ENCODE assay signal across 1 cellular context in the genomic region with DNA sequence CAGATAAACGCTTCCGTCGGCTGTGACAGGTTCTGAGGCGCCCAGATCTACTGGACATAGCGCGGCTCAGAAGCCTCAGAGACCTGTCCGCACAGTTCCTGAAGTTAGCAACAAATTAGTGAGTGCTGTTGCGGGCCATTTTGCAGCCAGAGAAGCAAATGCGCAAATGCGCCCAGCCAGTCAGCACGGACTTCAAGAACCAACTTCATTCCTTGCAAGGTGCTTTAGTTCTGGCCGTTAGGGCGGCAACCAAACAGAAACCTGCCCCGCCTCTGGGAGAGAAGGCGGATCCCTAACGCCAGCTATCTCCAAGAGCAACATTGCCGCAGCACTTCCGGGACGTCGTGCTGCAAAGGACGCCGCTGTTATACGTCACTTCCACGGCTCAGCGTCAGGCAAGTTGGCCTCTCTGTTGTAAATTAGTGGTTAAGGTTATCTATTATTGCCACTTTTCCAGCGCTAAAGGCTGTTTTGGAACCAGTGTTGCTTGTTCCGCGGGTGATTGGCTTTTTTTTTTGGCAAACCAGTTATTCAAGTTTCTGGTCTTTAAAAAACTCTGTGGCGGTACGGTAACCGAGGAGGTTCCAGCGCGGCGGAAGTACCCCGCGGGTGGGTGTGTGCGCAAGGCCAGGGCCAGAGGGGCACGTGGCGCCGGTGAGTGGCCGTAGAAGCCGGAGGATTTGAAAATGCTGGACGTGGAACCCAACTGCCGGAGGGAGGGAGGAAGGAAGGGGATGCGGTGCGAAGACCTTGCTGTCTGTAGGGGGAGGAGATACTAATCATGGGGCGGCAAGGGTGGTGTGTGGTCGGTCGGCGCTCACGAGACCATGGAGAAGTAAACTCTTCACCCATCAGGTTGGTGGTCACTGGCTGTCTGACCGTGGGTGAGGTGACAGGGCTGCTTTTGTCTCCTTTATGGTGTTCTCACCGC.
TF ChIP-seq lines count a peak whose summit lies in the region.

Gene GAR1 (plus strand): TSS at position 612 of the 931 bp plus-strand sequence. CDS start 403 bp downstream, outside the sequence.

TF ChIP-seq in GM12878, 131 proteins besides CTCF, POLR2A, EP300 and RAD21 (continued from another document and continues in another):
- TF ChIP-seq, protein P1, sequence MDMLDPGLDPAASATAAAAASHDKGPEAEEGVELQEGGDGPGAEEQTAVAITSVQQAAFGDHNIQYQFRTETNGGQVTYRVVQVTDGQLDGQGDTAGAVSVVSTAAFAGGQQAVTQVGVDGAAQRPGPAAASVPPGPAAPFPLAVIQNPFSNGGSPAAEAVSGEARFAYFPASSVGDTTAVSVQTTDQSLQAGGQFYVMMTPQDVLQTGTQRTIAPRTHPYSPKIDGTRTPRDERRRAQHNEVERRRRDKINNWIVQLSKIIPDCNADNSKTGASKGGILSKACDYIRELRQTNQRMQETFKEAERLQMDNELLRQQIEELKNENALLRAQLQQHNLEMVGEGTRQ (IDR thresholded peaks at IDR 0.05; ENCODE audit: borderline replicate concordance, low read depth, low read length) = peak; percentile 33
- TF ChIP-seq CHD1 (IDR thresholded peaks at IDR 0.05; ENCODE audit: low read depth, low read length) (no peak), ZSCAN29 (IDR thresholded peaks at IDR 0.05) (no peak), CEBPB (IDR thresholded peaks at IDR 0.05; ENCODE audit: borderline replicate concordance in 1 of 2, low read depth in 2 of 2, low read length in 2 of 2) (no peak), ZBED1 (IDR thresholded peaks at IDR 0.05; ENCODE audit: borderline replicate concordance) (no peak), HDGF (IDR thresholded peaks at IDR 0.05) (no peak), CBX3 (IDR thresholded peaks at IDR 0.05; ENCODE audit: borderline replicate concordance, low read depth) (no peak), STAT1 (conservative IDR thresholded peaks at IDR 0.05) (no peak), GABPA (IDR thresholded peaks at IDR 0.05; ENCODE audit: low read depth) (peak; percentile 96), IKZF2 (IDR thresholded peaks at IDR 0.05) (no peak), ZNF622 (IDR thresholded peaks at IDR 0.05) (no peak), RB1 (IDR thresholded peaks at IDR 0.05; ENCODE audit: borderline replicate concordance) (peak; percentile 61; the same call in 1 of the 2 replicates), ZNF274 (IDR thresholded peaks at IDR 0.05; ENCODE audit: insufficient read depth, insufficient read length) (no peak), ZBTB11 (CRISPR knock-in tag; IDR thresholded peaks at IDR 0.05) (no peak), YBX1 (IDR thresholded peaks at IDR 0.05) (no peak), EED (IDR thresholded peaks at IDR 0.05; ENCODE audit: low read depth) (peak; percentile 23; the same call in 1 of the 2 replicates), MTA3 (IDR thresholded peaks at IDR 0.05; ENCODE audit: borderline replicate concordance, low read length) (no peak; the same call in 1 of the 2 replicates), CBX5 (IDR thresholded peaks at IDR 0.05; ENCODE audit: low read depth) (no peak), SIN3A (IDR thresholded peaks at IDR 0.05; ENCODE audit: low read depth, low read length) (peak; percentile 91), CBFB (IDR thresholded peaks at IDR 0.05; ENCODE audit: low read depth) (peak; percentile 83; the same call in 1 of the 2 replicates), KLF5 (IDR thresholded peaks at IDR 0.05; ENCODE audit: partially characterized antibody) (no peak), BHLHE40 (IDR thresholded peaks at IDR 0.05; ENCODE audit: borderline replicate concordance in 1 of 2, low read depth in 2 of 2, low read length in 1 of 2) (peak; percentile 82 to 93), POLR2AphosphoS2 (IDR thresholded peaks at IDR 0.05; ENCODE audit: low read depth, low read length) (no peak), TAF1 (IDR thresholded peaks at IDR 0.05; ENCODE audit: borderline replicate concordance, low read depth, low read length) (peak; percentile 49; the same call in 1 of the 2 replicates), REST (IDR thresholded peaks at IDR 0.05; ENCODE audit: low read depth, low read length) (no peak), BCL3 (IDR thresholded peaks at IDR 0.05; ENCODE audit: borderline replicate concordance, insufficient read depth, low read depth, low read length, poor library complexity, severe bottlenecking) (peak; percentile 22), RAD51 (IDR thresholded peaks at IDR 0.05) (peak; percentile 70; the same call in 1 of the 2 replicates), MEF2B (IDR thresholded peaks at IDR 0.05; ENCODE audit: partially characterized antibody, poor library complexity, severe bottlenecking) (no peak), RUNX3 (IDR thresholded peaks at IDR 0.05; ENCODE audit: low read length) (peak; percentile 55), BCL11A (IDR thresholded peaks at IDR 0.05; ENCODE audit: low read depth, low read length) (no peak), SP1 (IDR thresholded peaks at IDR 0.05; ENCODE audit: low read depth, low read length) (no peak), POLR2AphosphoS5 (IDR thresholded peaks at IDR 0.05; ENCODE audit: low read length) (peak; percentile 89), NFIC (IDR thresholded peaks at IDR 0.05; ENCODE audit: low read depth, low read length) (peak; percentile 61; the same call in 1 of the 2 replicates), YY1 (IDR thresholded peaks at IDR 0.05; ENCODE audit: low read depth, low read length) (peak; percentile 56; the same call in 1 of the 2 replicates), SMC3 (IDR thresholded peaks at IDR 0.05; ENCODE audit: borderline replicate concordance, low read length) (no peak), KDM1A (IDR thresholded peaks at IDR 0.05; ENCODE audit: borderline replicate concordance) (no peak)
- TF ChIP-seq, protein P2, sequence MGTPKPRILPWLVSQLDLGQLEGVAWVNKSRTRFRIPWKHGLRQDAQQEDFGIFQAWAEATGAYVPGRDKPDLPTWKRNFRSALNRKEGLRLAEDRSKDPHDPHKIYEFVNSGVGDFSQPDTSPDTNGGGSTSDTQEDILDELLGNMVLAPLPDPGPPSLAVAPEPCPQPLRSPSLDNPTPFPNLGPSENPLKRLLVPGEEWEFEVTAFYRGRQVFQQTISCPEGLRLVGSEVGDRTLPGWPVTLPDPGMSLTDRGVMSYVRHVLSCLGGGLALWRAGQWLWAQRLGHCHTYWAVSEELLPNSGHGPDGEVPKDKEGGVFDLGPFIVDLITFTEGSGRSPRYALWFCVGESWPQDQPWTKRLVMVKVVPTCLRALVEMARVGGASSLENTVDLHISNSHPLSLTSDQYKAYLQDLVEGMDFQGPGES (IDR thresholded peaks at IDR 0.05) = no peak
- TF ChIP-seq, protein P3, sequence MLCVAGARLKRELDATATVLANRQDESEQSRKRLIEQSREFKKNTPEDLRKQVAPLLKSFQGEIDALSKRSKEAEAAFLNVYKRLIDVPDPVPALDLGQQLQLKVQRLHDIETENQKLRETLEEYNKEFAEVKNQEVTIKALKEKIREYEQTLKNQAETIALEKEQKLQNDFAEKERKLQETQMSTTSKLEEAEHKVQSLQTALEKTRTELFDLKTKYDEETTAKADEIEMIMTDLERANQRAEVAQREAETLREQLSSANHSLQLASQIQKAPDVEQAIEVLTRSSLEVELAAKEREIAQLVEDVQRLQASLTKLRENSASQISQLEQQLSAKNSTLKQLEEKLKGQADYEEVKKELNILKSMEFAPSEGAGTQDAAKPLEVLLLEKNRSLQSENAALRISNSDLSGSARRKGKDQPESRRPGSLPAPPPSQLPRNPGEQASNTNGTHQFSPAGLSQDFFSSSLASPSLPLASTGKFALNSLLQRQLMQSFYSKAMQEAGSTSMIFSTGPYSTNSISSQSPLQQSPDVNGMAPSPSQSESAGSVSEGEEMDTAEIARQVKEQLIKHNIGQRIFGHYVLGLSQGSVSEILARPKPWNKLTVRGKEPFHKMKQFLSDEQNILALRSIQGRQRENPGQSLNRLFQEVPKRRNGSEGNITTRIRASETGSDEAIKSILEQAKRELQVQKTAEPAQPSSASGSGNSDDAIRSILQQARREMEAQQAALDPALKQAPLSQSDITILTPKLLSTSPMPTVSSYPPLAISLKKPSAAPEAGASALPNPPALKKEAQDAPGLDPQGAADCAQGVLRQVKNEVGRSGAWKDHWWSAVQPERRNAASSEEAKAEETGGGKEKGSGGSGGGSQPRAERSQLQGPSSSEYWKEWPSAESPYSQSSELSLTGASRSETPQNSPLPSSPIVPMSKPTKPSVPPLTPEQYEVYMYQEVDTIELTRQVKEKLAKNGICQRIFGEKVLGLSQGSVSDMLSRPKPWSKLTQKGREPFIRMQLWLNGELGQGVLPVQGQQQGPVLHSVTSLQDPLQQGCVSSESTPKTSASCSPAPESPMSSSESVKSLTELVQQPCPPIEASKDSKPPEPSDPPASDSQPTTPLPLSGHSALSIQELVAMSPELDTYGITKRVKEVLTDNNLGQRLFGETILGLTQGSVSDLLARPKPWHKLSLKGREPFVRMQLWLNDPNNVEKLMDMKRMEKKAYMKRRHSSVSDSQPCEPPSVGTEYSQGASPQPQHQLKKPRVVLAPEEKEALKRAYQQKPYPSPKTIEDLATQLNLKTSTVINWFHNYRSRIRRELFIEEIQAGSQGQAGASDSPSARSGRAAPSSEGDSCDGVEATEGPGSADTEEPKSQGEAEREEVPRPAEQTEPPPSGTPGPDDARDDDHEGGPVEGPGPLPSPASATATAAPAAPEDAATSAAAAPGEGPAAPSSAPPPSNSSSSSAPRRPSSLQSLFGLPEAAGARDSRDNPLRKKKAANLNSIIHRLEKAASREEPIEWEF (IDR thresholded peaks at IDR 0.05; ENCODE audit: insufficient replicate concordance, low read depth, low read length) = no peak
- TF ChIP-seq, protein P4, sequence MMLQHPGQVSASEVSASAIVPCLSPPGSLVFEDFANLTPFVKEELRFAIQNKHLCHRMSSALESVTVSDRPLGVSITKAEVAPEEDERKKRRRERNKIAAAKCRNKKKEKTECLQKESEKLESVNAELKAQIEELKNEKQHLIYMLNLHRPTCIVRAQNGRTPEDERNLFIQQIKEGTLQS (IDR thresholded peaks at IDR 0.05; ENCODE audit: borderline replicate concordance, extremely low read depth, low read depth, low read length) = peak; percentile 49; the same call in 1 of the 2 replicates
- TF ChIP-seq, protein P5, sequence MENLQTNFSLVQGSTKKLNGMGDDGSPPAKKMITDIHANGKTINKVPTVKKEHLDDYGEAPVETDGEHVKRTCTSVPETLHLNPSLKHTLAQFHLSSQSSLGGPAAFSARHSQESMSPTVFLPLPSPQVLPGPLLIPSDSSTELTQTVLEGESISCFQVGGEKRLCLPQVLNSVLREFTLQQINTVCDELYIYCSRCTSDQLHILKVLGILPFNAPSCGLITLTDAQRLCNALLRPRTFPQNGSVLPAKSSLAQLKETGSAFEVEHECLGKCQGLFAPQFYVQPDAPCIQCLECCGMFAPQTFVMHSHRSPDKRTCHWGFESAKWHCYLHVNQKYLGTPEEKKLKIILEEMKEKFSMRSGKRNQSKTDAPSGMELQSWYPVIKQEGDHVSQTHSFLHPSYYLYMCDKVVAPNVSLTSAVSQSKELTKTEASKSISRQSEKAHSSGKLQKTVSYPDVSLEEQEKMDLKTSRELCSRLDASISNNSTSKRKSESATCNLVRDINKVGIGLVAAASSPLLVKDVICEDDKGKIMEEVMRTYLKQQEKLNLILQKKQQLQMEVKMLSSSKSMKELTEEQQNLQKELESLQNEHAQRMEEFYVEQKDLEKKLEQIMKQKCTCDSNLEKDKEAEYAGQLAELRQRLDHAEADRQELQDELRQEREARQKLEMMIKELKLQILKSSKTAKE (IDR thresholded peaks at IDR 0.05; ENCODE audit: low read depth, poor library complexity, severe bottlenecking) = no peak
